Comparison of ENCODE assay signal across 22 cellular contexts in genomic region chr16:67435758-67436164, GRCh38. TPM values are rescaled to one million over a fixed set of nuclear protein-coding genes. Genes with fewer than 3 reads are reported as not detected.
"Had no signal": no experiment of that assay in that cellular context is flagged by ENCODE, and none has a peak within 500 bp of the region (broad histone marks: within the 10 kb centered on the region; RNA-seq: fewer than 3 reads in every experiment).

No MANE protein-coding gene starts in this region.

- H3K27ac ChIP-seq: brain microvascular endothelial cell, heart right ventricle had no signal

- H3K27me3 Mint-ChIP-seq: central memory CD8-positive, alpha-beta T cell had no signal

- H3K4me3 Mint-ChIP-seq: activated CD4-positive, alpha-beta T cell treated with anti-CD3 and anti-CD28 coated beads, Interleukin-2, amount 10 ng/mL, durations not matched to agents 24 days and 14 days; activated CD8-positive, alpha-beta T cell treated with anti-CD3 and anti-CD28 coated beads, Interleukin-2, amount 10 ng/mL, durations not matched to agents 7 days and 5 days; central memory CD8-positive, alpha-beta T cell; stimulated activated effector memory CD8-positive, alpha-beta T cell treated with anti-CD3 and anti-CD28 coated beads, Interleukin-12 subunit alpha, Interleukin-12 subunit beta, amount 100 ng/mL, for 72 hours had no signal

- H3K9me3 Mint-ChIP-seq: activated CD4-positive, alpha-beta T cell treated with anti-CD3 and anti-CD28 coated beads, Interleukin-2, amount 10 ng/mL, durations not matched to agents 24 days and 14 days; central memory CD8-positive, alpha-beta T cell; naive B cell; stimulated activated effector memory CD8-positive, alpha-beta T cell treated with anti-CD3 and anti-CD28 coated beads, Interleukin-12 subunit alpha, Interleukin-12 subunit beta, amount 100 ng/mL, for 72 hours had no signal

- H3K27ac Mint-ChIP-seq: activated CD4-positive, alpha-beta T cell treated with anti-CD3 and anti-CD28 coated beads, Interleukin-2, amount 10 ng/mL, durations not matched to agents 24 days and 14 days; activated CD8-positive, alpha-beta T cell treated with anti-CD3 and anti-CD28 coated beads, Interleukin-2, amount 10 ng/mL, durations not matched to agents 7 days and 5 days; stimulated activated effector memory CD8-positive, alpha-beta T cell treated with anti-CD3 and anti-CD28 coated beads, Interleukin-12 subunit alpha, Interleukin-12 subunit beta, amount 100 ng/mL, for 72 hours had no signal

- ATAC-seq: activated CD8-positive, alpha-beta T cell treated with anti-CD3 and anti-CD28 coated beads, Interleukin-2, amount 10 ng/mL, durations not matched to agents 7 days and 5 days; gastrocnemius medialis; heart right ventricle; left lobe of liver had no signal

- DNase-seq: activated CD4-positive, alpha-beta T cell treated with anti-CD3 and anti-CD28 coated beads, Interleukin-2, amount 10 ng/mL, durations not matched to agents 24 days and 14 days; activated CD4-positive, CD25-positive, alpha-beta regulatory T cell; activated CD8-positive, alpha-beta memory T cell treated with anti-CD3 and anti-CD28 coated beads, Interleukin-2, amount 50 U/mL, for 4 hours; activated CD8-positive, alpha-beta T cell treated with anti-CD3 and anti-CD28 coated beads, Interleukin-2, amount 10 ng/mL, durations not matched to agents 7 days and 5 days; activated naive CD4-positive, alpha-beta T cell treated with Interleukin-2 at 50 U/mL for 16 hours; anterior cingulate cortex; brain microvascular endothelial cell; erythroblast; gastrocnemius medialis; heart right ventricle; islet precursor cell; midbrain; retina; T-helper 2 cell had no signal

- H3K27me3 ChIP-seq: gastrocnemius medialis, tibial nerve had no signal

- H3K4me3 ChIP-seq: gastrocnemius medialis, heart right ventricle, tibial nerve had no signal

- FAIRE-seq: TTC549 had no signal

- H3K9me3 ChIP-seq: gastrocnemius medialis, heart right ventricle, tibial nerve had no signal

RNA-seq across cellular contexts. Expression of gene HSD11B2, which starts 4.8 kb away (rescaled TPM):
- total RNA-seq: activated CD8-positive, alpha-beta T cell treated with anti-CD3 and anti-CD28 coated beads, Interleukin-2, amount 10 ng/mL, durations not matched to agents 7 days and 5 days; lung microvascular endothelial cell had no signal

RNA-seq across cellular contexts. Expression of gene TPPP3, which starts 42.5 kb away (rescaled TPM):
- total RNA-seq: activated CD4-positive, alpha-beta T cell treated with anti-CD3 and anti-CD28 coated beads, Interleukin-2, amount 10 ng/mL, durations not matched to agents 24 days and 14 days; activated CD8-positive, alpha-beta T cell treated with anti-CD3 and anti-CD28 coated beads, Interleukin-2, amount 10 ng/mL, durations not matched to agents 7 days and 5 days; lung microvascular endothelial cell had no signal

RNA-seq across cellular contexts. Expression of gene AGRP, which starts 47.6 kb away (rescaled TPM):
- total RNA-seq: activated CD4-positive, alpha-beta T cell treated with anti-CD3 and anti-CD28 coated beads, Interleukin-2, amount 10 ng/mL, durations not matched to agents 24 days and 14 days; activated CD8-positive, alpha-beta T cell treated with anti-CD3 and anti-CD28 coated beads, Interleukin-2, amount 10 ng/mL, durations not matched to agents 7 days and 5 days; gastrocnemius medialis; heart right ventricle; left lobe of liver; lung microvascular endothelial cell; subcutaneous adipose tissue; tibial nerve had no signal
